In the genomic region with DNA sequence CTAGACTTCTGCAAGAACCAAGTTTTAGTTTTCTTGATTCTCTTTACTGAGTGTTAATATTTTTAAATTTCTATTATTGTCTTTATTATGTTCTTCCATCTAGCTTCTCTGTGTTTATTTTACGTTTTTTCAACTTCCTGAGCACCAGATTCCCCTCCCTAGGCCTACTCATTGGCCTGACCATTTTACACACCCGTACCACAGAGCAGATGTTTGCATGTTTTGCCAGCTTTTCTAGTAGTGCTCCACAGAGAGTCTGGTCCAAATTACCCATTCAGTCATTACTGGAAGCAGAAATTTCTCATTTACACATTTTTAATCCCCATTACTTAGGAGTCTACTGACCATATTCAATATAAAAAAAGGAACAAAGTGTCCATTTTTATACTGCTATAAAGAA, we compare ENCODE assay signal across 33 cellular contexts.
"Had no signal": no experiment of that assay in that cellular context is flagged by ENCODE, and none has a peak within 500 bp of the region (broad histone marks: within the 10 kb centered on the region; RNA-seq: fewer than 3 reads in every experiment).

No MANE protein-coding gene starts in this region.

- ATAC-seq: activated CD8-positive, alpha-beta memory T cell treated with anti-CD3 and anti-CD28 coated beads, Interleukin-2, amount 10 ng/mL, durations not matched to agents 7 days and 5 days; activated naive CD8-positive, alpha-beta T cell treated with anti-CD3 and anti-CD28 coated beads, Interleukin-2, amount 50 U/mL, for 24 hours; Panc1 had no signal

- H3K27me3 ChIP-seq: MG63 had no signal

- H3K4me1 Mint-ChIP-seq: activated CD4-positive, alpha-beta memory T cell treated with anti-CD3 and anti-CD28 coated beads, Interleukin-2, amount 10 ng/mL, durations not matched to agents 7 days and 5 days; activated naive CD4-positive, alpha-beta T cell treated with anti-CD3 and anti-CD28 coated beads, Interleukin-2, amount 10 ng/mL, durations not matched to agents 7 days and 5 days; activated naive CD8-positive, alpha-beta T cell treated with anti-CD3 and anti-CD28 coated beads, Interleukin-2, amount 50 U/mL, for 24 hours had no signal

- H3K27ac Mint-ChIP-seq: activated CD4-positive, alpha-beta memory T cell treated with anti-CD3 and anti-CD28 coated beads, Interleukin-2, amount 10 ng/mL, durations not matched to agents 7 days and 5 days; activated CD8-positive, alpha-beta memory T cell treated with anti-CD3 and anti-CD28 coated beads, Interleukin-2, amount 10 ng/mL, durations not matched to agents 7 days and 5 days; activated naive CD4-positive, alpha-beta T cell treated with anti-CD3 and anti-CD28 coated beads, Interleukin-2, amount 10 ng/mL, durations not matched to agents 7 days and 5 days; activated naive CD8-positive, alpha-beta T cell; activated naive CD8-positive, alpha-beta T cell treated with anti-CD3 and anti-CD28 coated beads, Interleukin-2, amount 50 U/mL, for 24 hours had no signal

- H3K36me3 ChIP-seq: MG63, WERI-Rb-1 had no signal

- H3K27ac ChIP-seq: WERI-Rb-1 had no signal

- H3K4me3 ChIP-seq: MG63 had no signal

- H3K9me3 ChIP-seq: MG63 had no signal

- H3K4me3 Mint-ChIP-seq: activated CD4-positive, alpha-beta memory T cell treated with anti-CD3 and anti-CD28 coated beads, Interleukin-2, amount 10 ng/mL, durations not matched to agents 7 days and 5 days; activated CD8-positive, alpha-beta memory T cell treated with anti-CD3 and anti-CD28 coated beads, Interleukin-2, amount 10 ng/mL, durations not matched to agents 7 days and 5 days; activated naive CD4-positive, alpha-beta T cell treated with anti-CD3 and anti-CD28 coated beads, Interleukin-2, amount 10 ng/mL, durations not matched to agents 7 days and 5 days; activated naive CD8-positive, alpha-beta T cell; activated naive CD8-positive, alpha-beta T cell treated with anti-CD3 and anti-CD28 coated beads, Interleukin-2, amount 50 U/mL, for 24 hours; brain had no signal

- DNase-seq: activated CD4-positive, alpha-beta memory T cell treated with anti-CD3 and anti-CD28 coated beads, Interleukin-2, amount 10 ng/mL, durations not matched to agents 7 days and 5 days; activated CD4-positive, alpha-beta T cell treated with anti-CD3 and anti-CD28 coated beads for 1 hour; activated CD4-positive, alpha-beta T cell treated with anti-CD3 and anti-CD28 coated beads for 48 hours; activated CD4-positive, CD25-positive, alpha-beta regulatory T cell; activated CD8-positive, alpha-beta memory T cell treated with anti-CD3 and anti-CD28 coated beads for 24 hours; activated CD8-positive, alpha-beta memory T cell treated with anti-CD3 and anti-CD28 coated beads, Interleukin-2, amount 10 ng/mL, durations not matched to agents 7 days and 5 days; activated CD8-positive, alpha-beta memory T cell treated with anti-CD3 and anti-CD28 coated beads, Interleukin-2, amount 50 U/mL, for 48 hours; activated effector memory CD4-positive, alpha-beta T cell treated with Interleukin-2 at 50 U/mL for 16 hours; activated naive CD4-positive, alpha-beta T cell treated with anti-CD3 and anti-CD28 coated beads, Interleukin-2, amount 10 ng/mL, durations not matched to agents 7 days and 5 days; activated naive CD8-positive, alpha-beta T cell treated with anti-CD3 and anti-CD28 coated beads, Interleukin-2, amount 50 U/mL, for 24 hours; activated T-cell treated with anti-CD3 and anti-CD28 coated beads, Interleukin-2, amount 50 U/mL, for 48 hours; anterior cingulate cortex; central memory CD4-positive, alpha-beta T cell; Kasumi-1; MG63; NCI-H1048; NCI-H1105 treated with DMSO at 0.1 percent for 48 hours; NCI-H1436; NCI-H1694; NCI-H1930; NCI-H2081 treated with DMSO at 0.1 percent for 48 hours; NCI-H226; NCI-H446 treated with DMSO at 0.1 percent for 48 hours; NCI-H524; SIG-M5; SW 1271; T-helper 1 cell; T-helper 2 cell; T-helper 9 cell; WERI-Rb-1 had no signal

- H3K36me3 Mint-ChIP-seq: activated CD8-positive, alpha-beta memory T cell treated with anti-CD3 and anti-CD28 coated beads, Interleukin-2, amount 10 ng/mL, durations not matched to agents 7 days and 5 days; activated naive CD4-positive, alpha-beta T cell treated with anti-CD3 and anti-CD28 coated beads, Interleukin-2, amount 10 ng/mL, durations not matched to agents 7 days and 5 days; brain had no signal
